Comparison of ENCODE assay signal across 8 cellular contexts in the genomic region with DNA sequence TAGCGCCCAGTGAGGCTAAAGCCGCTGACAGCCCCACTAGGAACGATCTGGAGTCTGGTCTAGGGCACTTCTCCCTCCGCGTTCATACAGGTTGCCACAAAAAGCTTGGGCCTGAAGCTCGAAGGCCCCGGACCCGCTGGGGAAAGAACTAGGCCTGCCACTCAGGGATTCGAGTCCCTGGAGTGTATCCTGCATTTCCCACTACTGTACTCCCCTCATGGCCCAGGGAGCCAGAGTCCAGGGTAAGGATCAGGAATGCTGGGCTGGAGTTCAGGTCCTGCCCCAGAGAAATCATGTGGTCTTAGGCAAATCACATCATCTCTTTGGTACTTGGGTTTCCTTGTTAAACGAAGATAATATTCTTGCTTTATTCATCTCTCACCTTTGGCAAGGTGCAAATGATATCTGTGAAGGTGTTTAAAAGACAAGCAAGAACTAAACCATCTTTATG. TPM values are rescaled to one million over a fixed set of nuclear protein-coding genes. Genes with fewer than 3 reads are reported as not detected.
DNase-seq lines count a peak whose midpoint lies in the region; ATAC-seq and TF ChIP-seq lines count a peak whose summit lies in the region.

No MANE protein-coding gene starts in this region.

- peak overlapping the region; percentile 90 to 98 (median 94) for H3K27ac Mint-ChIP-seq in CD4-positive, alpha-beta memory T cell
- H3K27ac Mint-ChIP-seq in naive thymus-derived CD8-positive, alpha-beta T cell, result peak overlapping the region; percentile 82 to 97 (median 95)

- peaks cover 28% of the 10 kb centered on the region for H3K36me3 ChIP-seq in CD4-positive, alpha-beta memory T cell (ENCODE audit: insufficient read depth, low read length)

- ATAC-seq in naive thymus-derived CD8-positive, alpha-beta T cell, result peak in 1 of 2 donors; percentile 2
- ATAC-seq in GM19328 (IDR thresholded peaks at IDR 0.05; ENCODE audit: unreplicated experiment) (no peak), HG02623 (IDR thresholded peaks at IDR 0.05; ENCODE audit: unreplicated experiment) (no peak)

- no peaks in the 10 kb centered on the region for H3K9me3 ChIP-seq in CD4-positive, alpha-beta memory T cell (ENCODE audit: control insufficient read depth in 1 of 2, low read length in 2 of 2)

- H3K9me3 Mint-ChIP-seq in CD4-positive, alpha-beta memory T cell, result peaks cover 0 to 29% (median 2%) of the 10 kb centered on the region in 8 donors
- H3K9me3 Mint-ChIP-seq in naive thymus-derived CD8-positive, alpha-beta T cell, result peaks cover 0 to 3% (median 0%) of the 10 kb centered on the region in 9 donors

- peak overlapping the region; percentile 90 for H3K27ac ChIP-seq in CD4-positive, alpha-beta memory T cell (ENCODE audit: low read depth, low read length)

- in situ Hi-C loops in KBM-7 (cut with MboI; ENCODE audit: low pct_unique_long_range_greater_than_20kb, low sequenced_read_pairs), result no loop called here

- DNase-seq in CD4-positive, alpha-beta memory T cell, result no peak
- peak; percentile 77 for DNase-seq in KBM-7
- no peak for DNase-seq in choroid plexus epithelial cell (ENCODE audit: low read depth)
- DNase-seq in naive thymus-derived CD8-positive, alpha-beta T cell, result no peak
- DNase-seq in kidney glomerular epithelial cell (lab: John Stamatoyannopoulos, UW), result no peak
- DNase-seq in activated CD4-positive, alpha-beta T cell treated with anti-CD3 and anti-CD28 coated beads for 4 hours, result no peak

- no peak for TF ChIP-seq CTCF in choroid plexus epithelial cell (conservative IDR thresholded peaks at IDR 0.05; ENCODE audit: low read depth, low read length)

- CTCF ChIA-PET in CD4-positive, alpha-beta memory T cell (lab: Charles Lee; ENCODE audit: partially characterized antibody), result interaction anchor here (1.0 to 8.8 kb wide), 12 partner anchors 8 to 368 kb away, joined by 4 to 445 read pairs (median 14); partner anchors contain the start of gene THADA

- H3K27me3 ChIP-seq in CD4-positive, alpha-beta memory T cell (ENCODE audit: insufficient read depth, low read length), result no peaks in the 10 kb centered on the region

- peaks cover 26% of the 10 kb centered on the region for H3K4me1 ChIP-seq in CD4-positive, alpha-beta memory T cell (ENCODE audit: insufficient read depth, low read length)

- intact Hi-C loops in CD4-positive, alpha-beta memory T cell (cut with micrococcal nuclease), result loop anchor here (5.0 kb wide), 3 partner anchors 369 to 769 kb away; partner anchors contain the start of genes LRPPRC and THADA

- POLR2A ChIA-PET in CD4-positive, alpha-beta memory T cell (lab: Charles Lee; ENCODE audit: partially characterized antibody), result interaction anchor here (0.6 to 46.5 kb wide), 14 partner anchors 14 to 1086 kb away, joined by 3 to 6960 read pairs (median 5); partner anchors contain the start of gene THADA
- POLR2A ChIA-PET in naive thymus-derived CD8-positive, alpha-beta T cell (lab: Charles Lee), result interaction anchor here (0.6 to 21.9 kb wide), 18 partner anchors 12 to 452 kb away, joined by 3 to 2148 read pairs (median 9); partner anchors contain the start of gene THADA

- peak overlapping the region; percentile 82 to 99 (median 90) for H3K4me3 Mint-ChIP-seq in CD4-positive, alpha-beta memory T cell
- peak overlapping the region; percentile 71 to 93 (median 89) for H3K4me3 Mint-ChIP-seq in naive thymus-derived CD8-positive, alpha-beta T cell

- H3K4me1 Mint-ChIP-seq in CD4-positive, alpha-beta memory T cell, result peaks cover 16 to 34% (median 23%) of the 10 kb centered on the region in 4 donors
- H3K4me1 Mint-ChIP-seq in naive thymus-derived CD8-positive, alpha-beta T cell, result peaks cover 17 to 33% (median 28%) of the 10 kb centered on the region in 4 donors

- peaks cover 29 to 46% of the 10 kb centered on the region in 2 donors for H3K36me3 Mint-ChIP-seq in CD4-positive, alpha-beta memory T cell
- H3K36me3 Mint-ChIP-seq in naive thymus-derived CD8-positive, alpha-beta T cell, result peaks cover 10 to 47% (median 23%) of the 10 kb centered on the region in 3 donors

- H3K27me3 Mint-ChIP-seq in CD4-positive, alpha-beta memory T cell, result peaks cover 0 to 2% of the 10 kb centered on the region in 2 donors
- peaks cover 0 to 5% (median 0%) of the 10 kb centered on the region in 5 donors for H3K27me3 Mint-ChIP-seq in naive thymus-derived CD8-positive, alpha-beta T cell

- peak overlapping the region; percentile 67 to 88 for H3K4me3 ChIP-seq in CD4-positive, alpha-beta memory T cell (ENCODE audit: low read length in 2 of 2)
- H3K4me3 ChIP-seq in choroid plexus epithelial cell (ENCODE audit: low read depth, low read length), result peak overlapping the region; percentile 82

RNA-seq across cellular contexts. Expression of gene ZFP36L2, which starts 1.4 kb away (rescaled TPM):
- 100 to 1,000 TPM; 456 to 464 TPM for total RNA-seq in CD4-positive, alpha-beta memory T cell
- 100 to 1,000 TPM; 271 to 523 TPM for polyA plus RNA-seq in CD4-positive, alpha-beta memory T cell
- 100 to 1,000 TPM; 264 to 274 TPM for total RNA-seq in naive thymus-derived CD8-positive, alpha-beta T cell
- polyA plus RNA-seq in naive thymus-derived CD8-positive, alpha-beta T cell, result 100 to 1,000 TPM; 222 to 420 (median 390) TPM
